Comparison of ENCODE assay signal across 11 cellular contexts in genomic region chr10:119737039-119737663, GRCh38. TPM values are rescaled to one million over a fixed set of nuclear protein-coding genes. Genes with fewer than 3 reads are reported as not detected.
DNase-seq lines count a peak whose midpoint lies in the region; ATAC-seq and TF ChIP-seq lines count a peak whose summit lies in the region.
"Had no signal": no experiment of that assay in that cellular context is flagged by ENCODE, and none has a peak within 500 bp of the region (broad histone marks: within the 10 kb centered on the region; RNA-seq: fewer than 3 reads in every experiment).

No MANE protein-coding gene starts in this region.

- H3K9ac ChIP-seq in colonic mucosa (ENCODE audit: low read depth in 2 of 2, low read length in 2 of 2) = no peak overlapping the region

- ATAC-seq in gastrocnemius medialis (peak in 1 of 2 donors; percentile 13), right lobe of liver (no peak), Right ventricle myocardium superior (ENCODE audit: poor library complexity) (no peak)

- no peaks in the 10 kb centered on the region for H3K36me3 Mint-ChIP-seq in CD4-positive, alpha-beta memory T cell
- H3K36me3 Mint-ChIP-seq: naive thymus-derived CD8-positive, alpha-beta T cell had no signal

- peak overlapping the region in 4 of 8 donors; percentile 12 to 55 (median 26) for H3K4me3 Mint-ChIP-seq in CD4-positive, alpha-beta memory T cell
- H3K4me3 Mint-ChIP-seq: activated naive CD4-positive, alpha-beta T cell treated with anti-CD3 and anti-CD28 coated beads for 36 hours had no signal

- H3K27ac Mint-ChIP-seq in CD4-positive, alpha-beta memory T cell = peak overlapping the region in 6 of 7 donors; percentile 0 to 50 (median 6)

- no peak overlapping the region for H3K4me3 ChIP-seq in CD4-positive, alpha-beta memory T cell (ENCODE audit: low read length in 2 of 2)
- no peak overlapping the region for H3K4me3 ChIP-seq in colonic mucosa
- H3K4me3 ChIP-seq in gastrocnemius medialis = no peak overlapping the region
- no peak overlapping the region for H3K4me3 ChIP-seq in right lobe of liver

- no peaks in the 10 kb centered on the region for H3K27me3 Mint-ChIP-seq in CD4-positive, alpha-beta memory T cell
- H3K27me3 Mint-ChIP-seq: naive thymus-derived CD8-positive, alpha-beta T cell had no signal

- no peaks in the 10 kb centered on the region for H3K9me3 Mint-ChIP-seq in CD4-positive, alpha-beta memory T cell
- H3K9me3 Mint-ChIP-seq: activated naive CD4-positive, alpha-beta T cell treated with anti-CD3 and anti-CD28 coated beads for 36 hours; naive thymus-derived CD8-positive, alpha-beta T cell had no signal

- peak in 2 of 5 donors; percentile 11 to 16 for DNase-seq in CD4-positive, alpha-beta memory T cell
- peak; percentile 96 for DNase-seq in NCI-H82 treated with DMSO at 0.1 percent for 48 hours (lab: John Stamatoyannopoulos, UW; ENCODE audit: unreplicated experiment)
- DNase-seq in colonic mucosa = no peak
- DNase-seq in gastrocnemius medialis = no peak
- DNase-seq in right lobe of liver = no peak
- DNase-seq in GF-D8 (lab: John Stamatoyannopoulos, UW) = no peak
- no peak for DNase-seq in stimulated activated CD4-positive, alpha-beta T cell treated with anti-CD3 and anti-CD28 coated beads, Interleukin-12 subunit alpha, Interleukin-12 subunit beta, amount 100 ng/mL, for 4 hours
- DNase-seq in Right ventricle myocardium superior = no peak
- DNase-seq: naive thymus-derived CD8-positive, alpha-beta T cell; NCI-H446 had no signal

- intact Hi-C loops in CD4-positive, alpha-beta memory T cell (cut with micrococcal nuclease) = loop anchor here (1.0 kb wide), 1 partner anchor 11 kb away; the partner anchor contains the start of gene INPP5F
- intact Hi-C loops in colonic mucosa (cut with DNase I) (no loop called here), gastrocnemius medialis (cut with DNase I; ENCODE audit: low total_unique reads) (no loop called here), right lobe of liver (cut with DNase I) (no loop called here), Right ventricle myocardium superior (cut with DNase I) (no loop called here)

- no peaks in the 10 kb centered on the region for H3K27me3 ChIP-seq in CD4-positive, alpha-beta memory T cell (ENCODE audit: insufficient read depth, low read length)
- H3K27me3 ChIP-seq in colonic mucosa (no peaks in the 10 kb centered on the region), gastrocnemius medialis (no peaks in the 10 kb centered on the region), right lobe of liver (no peaks in the 10 kb centered on the region)

- in situ Hi-C loops in gastrocnemius medialis (cut with MboI; ENCODE audit: low sequenced_read_pairs in 4 of 4) = loop anchor here in 1 of 4 donors (25.0 kb wide), 1 partner anchor 125 kb away; no protein-coding TSS in a partner anchor

- 94% methylated on average over 2 of the region's 2 CpGs for WGBS in right lobe of liver (ENCODE audit: insufficient coverage, low coverage, low lambda C conversion rate, missing lambda C conversion rate)

- H3K9me3 ChIP-seq in CD4-positive, alpha-beta memory T cell (ENCODE audit: control insufficient read depth in 1 of 2, low read length in 2 of 2) = no peaks in the 10 kb centered on the region
- H3K9me3 ChIP-seq in colonic mucosa (no peaks in the 10 kb centered on the region), gastrocnemius medialis (no peaks in the 10 kb centered on the region), right lobe of liver (no peaks in the 10 kb centered on the region)

- H3K27ac ChIP-seq in CD4-positive, alpha-beta memory T cell (ENCODE audit: low read depth, low read length) = no peak overlapping the region
- peak overlapping the region; percentile 28 for H3K27ac ChIP-seq in colonic mucosa
- H3K27ac ChIP-seq in gastrocnemius medialis = peak overlapping the region; percentile 24 to 81 (median 60)
- no peak overlapping the region for H3K27ac ChIP-seq in right lobe of liver

- TF ChIP-seq POLR2A in gastrocnemius medialis (IDR thresholded peaks at IDR 0.05) (no peak), right lobe of liver (IDR thresholded peaks at IDR 0.05) (no peak)

- POLR2A ChIA-PET in CD4-positive, alpha-beta memory T cell (lab: Charles Lee; ENCODE audit: partially characterized antibody) = interaction anchor here (0.7 to 2.6 kb wide), 4 partner anchors 11 to 244 kb away, joined by 4 to 22 read pairs (median 6); partner anchors contain the start of genes BAG3 and INPP5F

- CTCF ChIA-PET in CD4-positive, alpha-beta memory T cell (lab: Charles Lee; ENCODE audit: partially characterized antibody) = interaction anchor here (0.8 to 8.5 kb wide), 7 partner anchors 8 to 122 kb away, joined by 3 to 39 read pairs (median 5); partner anchors contain the start of gene INPP5F

- H3K36me3 ChIP-seq in CD4-positive, alpha-beta memory T cell (ENCODE audit: insufficient read depth, low read length) = no peaks in the 10 kb centered on the region
- H3K36me3 ChIP-seq in colonic mucosa (no peaks in the 10 kb centered on the region), gastrocnemius medialis (no peaks in the 10 kb centered on the region), right lobe of liver (no peaks in the 10 kb centered on the region)

- H3K4me1 ChIP-seq in CD4-positive, alpha-beta memory T cell (ENCODE audit: insufficient read depth, low read length) = peaks cover 26% of the 10 kb centered on the region
- H3K4me1 ChIP-seq in colonic mucosa = no peaks in the 10 kb centered on the region
- peaks cover 47 to 48% of the 10 kb centered on the region in 2 donors for H3K4me1 ChIP-seq in gastrocnemius medialis
- no peaks in the 10 kb centered on the region for H3K4me1 ChIP-seq in right lobe of liver

- TF ChIP-seq CTCF in colonic mucosa (IDR thresholded peaks at IDR 0.05) (no peak), gastrocnemius medialis (IDR thresholded peaks at IDR 0.05 in 4 of 5, conservative IDR thresholded peaks at IDR 0.05 in 1 of 5) (no peak), right lobe of liver (IDR thresholded peaks at IDR 0.05) (no peak)

- H3K4me1 Mint-ChIP-seq in CD4-positive, alpha-beta memory T cell = peaks cover 16 to 31% (median 20%) of the 10 kb centered on the region in 4 donors

RNA-seq across cellular contexts. Expression of gene INPP5F, which starts 11.3 kb away (rescaled TPM):
- total RNA-seq in CD4-positive, alpha-beta memory T cell = 10 to 100 TPM; 10.6 to 10.9 TPM
- 1 to 10 TPM; 3.6 to 5.5 TPM for polyA plus RNA-seq in CD4-positive, alpha-beta memory T cell
- total RNA-seq in colonic mucosa = 10 to 100 TPM; 12.6 to 15.6 TPM
- 10 to 100 TPM in 2 of 4 donors, 1 to 10 TPM in 2; 8.7 to 11.6 (median 10.5) TPM for total RNA-seq in gastrocnemius medialis
- 1 to 10 TPM; 2.0 to 3.9 (median 2.5) TPM for total RNA-seq in right lobe of liver
- 4.5 TPM for total RNA-seq in Right ventricle myocardium superior

Comparison
In these comparisons a context has a peak if more than half of its experiments do, and no peak if none do; other contexts are left out.
1. H3K27ac ChIP-seq: peak in colonic mucosa (single experiment) and gastrocnemius medialis (4 of 4); none in CD4-positive, alpha-beta memory T cell (single experiment) and right lobe of liver (0 of 3).